In the genomic region with DNA sequence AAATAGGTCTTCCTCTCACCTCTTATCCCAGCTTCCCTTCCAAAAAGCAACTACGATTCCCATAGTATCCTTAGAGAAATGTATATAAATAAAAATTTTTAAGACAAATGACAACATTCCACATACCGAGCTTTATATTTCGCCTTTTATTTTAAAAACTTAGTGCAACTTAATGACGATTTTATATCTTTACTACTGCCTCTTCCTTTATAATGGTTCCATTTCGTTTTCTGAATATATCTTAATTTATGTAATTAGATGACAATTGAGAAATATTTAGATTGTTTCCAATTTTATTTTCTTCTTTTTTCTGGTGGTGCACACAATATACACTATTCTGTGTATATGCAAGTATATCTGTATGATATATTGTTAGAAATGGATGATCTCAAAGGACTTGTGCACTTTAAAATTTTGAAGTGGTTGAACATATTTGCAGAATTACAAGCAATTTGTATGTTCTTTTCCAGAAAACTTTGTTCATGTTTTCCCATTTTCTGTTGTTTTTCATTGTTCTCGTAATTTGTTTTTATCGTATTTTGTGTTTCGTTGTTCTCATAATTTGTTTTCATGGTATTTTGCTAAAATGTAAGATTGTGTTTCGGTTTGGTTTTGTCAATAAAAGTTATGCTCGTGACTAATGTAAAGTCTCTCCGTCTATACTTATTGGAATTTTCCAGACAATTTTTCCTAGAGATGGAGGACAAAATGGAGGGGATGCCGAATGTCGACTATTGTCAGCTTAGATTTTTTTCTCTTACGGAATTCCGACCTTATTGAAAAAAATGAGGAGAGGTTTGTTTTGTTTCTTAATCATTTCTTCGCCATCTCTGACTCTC, we compare ENCODE assay signal across 13 cellular contexts. TPM values are rescaled to one million over a fixed set of nuclear protein-coding genes. Genes with fewer than 3 reads are reported as not detected.
DNase-seq lines count a peak whose midpoint lies in the region; ATAC-seq, FAIRE-seq and TF ChIP-seq lines count a peak whose summit lies in the region.
"Had no signal": no experiment of that assay in that cellular context is flagged by ENCODE, and none has a peak within 500 bp of the region (broad histone marks: within the 10 kb centered on the region; RNA-seq: fewer than 3 reads in every experiment).

No MANE protein-coding gene starts in this region.

- peaks cover 15% of the 10 kb centered on the region for H3K4me1 ChIP-seq in CD4-positive, alpha-beta memory T cell (ENCODE audit: insufficient read depth, low read length)

- CTCF ChIA-PET in CD4-positive, alpha-beta memory T cell (lab: Charles Lee; ENCODE audit: partially characterized antibody), result no interaction called here

- H3K9me3 Mint-ChIP-seq in activated naive CD4-positive, alpha-beta T cell treated with anti-CD3 and anti-CD28 coated beads, Interleukin-2, amount 50 U/mL, for 24 hours, result peaks cover 6% of the 10 kb centered on the region
- no peaks in the 10 kb centered on the region for H3K9me3 Mint-ChIP-seq in activated naive CD4-positive, alpha-beta T cell treated with anti-CD3 and anti-CD28 coated beads, Interleukin-2, amount 50 U/mL, for 72 hours
- peaks cover 0 to 15% (median 3%) of the 10 kb centered on the region in 8 donors for H3K9me3 Mint-ChIP-seq in CD4-positive, alpha-beta memory T cell

- no peak for ATAC-seq in activated naive CD4-positive, alpha-beta T cell treated with anti-CD3 and anti-CD28 coated beads, Interleukin-2, amount 50 U/mL, for 72 hours
- ATAC-seq in GM18907 (IDR thresholded peaks at IDR 0.05; ENCODE audit: unreplicated experiment), result no peak
- ATAC-seq: Panc1 had no signal

- H3K4me1 Mint-ChIP-seq in activated naive CD4-positive, alpha-beta T cell treated with anti-CD3 and anti-CD28 coated beads, Interleukin-2, amount 50 U/mL, for 24 hours, result peaks cover 15% of the 10 kb centered on the region
- H3K4me1 Mint-ChIP-seq in CD4-positive, alpha-beta memory T cell, result peaks cover 11 to 29% (median 24%) of the 10 kb centered on the region in 4 donors

- no peak overlapping the region for H3K4me3 ChIP-seq in CD4-positive, alpha-beta memory T cell (ENCODE audit: low read length in 2 of 2)
- H3K4me3 ChIP-seq: BLaER1 treated with 17β-estradiol and CSF1 and Interleukin-3, amounts not matched to agents 10 nM and 100 nM had no signal

- POLR2A ChIA-PET in CD4-positive, alpha-beta memory T cell (lab: Charles Lee; ENCODE audit: partially characterized antibody), result no interaction called here

- H3K27me3 ChIP-seq in CD4-positive, alpha-beta memory T cell (ENCODE audit: insufficient read depth, low read length), result peaks cover 95% of the 10 kb centered on the region

- intact Hi-C loops in CD4-positive, alpha-beta memory T cell (cut with micrococcal nuclease), result no loop called here

- DNase-seq in activated naive CD4-positive, alpha-beta T cell treated with anti-CD3 and anti-CD28 coated beads, Interleukin-2, amount 50 U/mL, for 72 hours (ENCODE audit: low spot score in 2 of 2), result no peak
- no peak for DNase-seq in CD4-positive, alpha-beta memory T cell
- no peak for DNase-seq in hypothalamus (lab: John Stamatoyannopoulos, UW)
- DNase-seq: NCI-H345, Right ventricle myocardium superior, SK-N-SH had no signal

- H3K36me3 ChIP-seq in CD4-positive, alpha-beta memory T cell (ENCODE audit: insufficient read depth, low read length), result no peaks in the 10 kb centered on the region
- H3K36me3 ChIP-seq: BLaER1 treated with 17β-estradiol and CSF1 and Interleukin-3, amounts not matched to agents 10 nM and 100 nM had no signal

- peak overlapping the region; percentile 100 for H3K27ac ChIP-seq in VCaP
- no peak overlapping the region for H3K27ac ChIP-seq in CD4-positive, alpha-beta memory T cell (ENCODE audit: low read depth, low read length)
- H3K27ac ChIP-seq: BLaER1 treated with 17β-estradiol and CSF1 and Interleukin-3, amounts not matched to agents 10 nM and 100 nM had no signal

- no peak overlapping the region for H3K4me3 Mint-ChIP-seq in activated naive CD4-positive, alpha-beta T cell treated with anti-CD3 and anti-CD28 coated beads, Interleukin-2, amount 50 U/mL, for 24 hours
- H3K4me3 Mint-ChIP-seq in CD4-positive, alpha-beta memory T cell, result peak overlapping the region in 2 of 8 donors; percentile 25 to 26

- FAIRE-seq in islet of Langerhans (lab: Jason Lieb, UNC), result peak; percentile 87

- TF ChIP-seq CTCF in VCaP (conservative IDR thresholded peaks at IDR 0.05), result no peak

- H3K9me3 ChIP-seq in CD4-positive, alpha-beta memory T cell (ENCODE audit: control insufficient read depth in 1 of 2, low read length in 2 of 2), result no peaks in the 10 kb centered on the region
- H3K9me3 ChIP-seq: BLaER1 treated with 17β-estradiol and CSF1 and Interleukin-3, amounts not matched to agents 10 nM and 100 nM; SK-N-SH had no signal

- no peaks in the 10 kb centered on the region for H3K36me3 Mint-ChIP-seq in activated naive CD4-positive, alpha-beta T cell treated with anti-CD3 and anti-CD28 coated beads, Interleukin-2, amount 50 U/mL, for 24 hours
- peaks cover 0 to 16% of the 10 kb centered on the region in 2 donors for H3K36me3 Mint-ChIP-seq in activated naive CD4-positive, alpha-beta T cell treated with anti-CD3 and anti-CD28 coated beads, Interleukin-2, amount 50 U/mL, for 72 hours
- no peaks in the 10 kb centered on the region for H3K36me3 Mint-ChIP-seq in CD4-positive, alpha-beta memory T cell

- peak overlapping the region; percentile 76 for H3K27ac Mint-ChIP-seq in activated naive CD4-positive, alpha-beta T cell treated with anti-CD3 and anti-CD28 coated beads, Interleukin-2, amount 50 U/mL, for 24 hours
- no peak overlapping the region for H3K27ac Mint-ChIP-seq in activated naive CD4-positive, alpha-beta T cell treated with anti-CD3 and anti-CD28 coated beads, Interleukin-2, amount 50 U/mL, for 72 hours
- H3K27ac Mint-ChIP-seq in CD4-positive, alpha-beta memory T cell, result peak overlapping the region in 3 of 7 donors; percentile 40 to 59 (median 47)
- H3K27ac Mint-ChIP-seq: H9 had no signal

- H3K27me3 Mint-ChIP-seq in activated naive CD4-positive, alpha-beta T cell treated with anti-CD3 and anti-CD28 coated beads, Interleukin-2, amount 50 U/mL, for 24 hours, result peaks cover 66% of the 10 kb centered on the region
- peaks cover 70 to 71% of the 10 kb centered on the region in 2 donors for H3K27me3 Mint-ChIP-seq in CD4-positive, alpha-beta memory T cell

RNA-seq across cellular contexts. Expression of a gene that starts 20.4 kb away (rescaled TPM):
- total RNA-seq in activated naive CD4-positive, alpha-beta T cell treated with anti-CD3 and anti-CD28 coated beads, Interleukin-2, amount 50 U/mL, for 72 hours, result not detected
- total RNA-seq in CD4-positive, alpha-beta memory T cell, result not detected
- not detected for polyA plus RNA-seq in CD4-positive, alpha-beta memory T cell
- total RNA-seq: H9, Right ventricle myocardium superior had no signal
- polyA plus RNA-seq: SK-N-SH had no signal

RNA-seq across cellular contexts. Expression of a gene that starts 26.0 kb away (rescaled TPM):
- total RNA-seq in activated naive CD4-positive, alpha-beta T cell treated with anti-CD3 and anti-CD28 coated beads, Interleukin-2, amount 50 U/mL, for 72 hours, result not detected
- total RNA-seq in CD4-positive, alpha-beta memory T cell, result not detected
- not detected for polyA plus RNA-seq in CD4-positive, alpha-beta memory T cell
- total RNA-seq: H9, Right ventricle myocardium superior had no signal
- polyA plus RNA-seq: SK-N-SH had no signal

RNA-seq across cellular contexts. Expression of a gene that starts 26.6 kb away (rescaled TPM):
- not detected for total RNA-seq in activated naive CD4-positive, alpha-beta T cell treated with anti-CD3 and anti-CD28 coated beads, Interleukin-2, amount 50 U/mL, for 72 hours
- not detected for total RNA-seq in CD4-positive, alpha-beta memory T cell
- not detected for polyA plus RNA-seq in CD4-positive, alpha-beta memory T cell
- total RNA-seq: H9, Right ventricle myocardium superior had no signal
- polyA plus RNA-seq: SK-N-SH had no signal
